18 cellular contexts compared by ENCODE assay signal in the genomic region with DNA sequence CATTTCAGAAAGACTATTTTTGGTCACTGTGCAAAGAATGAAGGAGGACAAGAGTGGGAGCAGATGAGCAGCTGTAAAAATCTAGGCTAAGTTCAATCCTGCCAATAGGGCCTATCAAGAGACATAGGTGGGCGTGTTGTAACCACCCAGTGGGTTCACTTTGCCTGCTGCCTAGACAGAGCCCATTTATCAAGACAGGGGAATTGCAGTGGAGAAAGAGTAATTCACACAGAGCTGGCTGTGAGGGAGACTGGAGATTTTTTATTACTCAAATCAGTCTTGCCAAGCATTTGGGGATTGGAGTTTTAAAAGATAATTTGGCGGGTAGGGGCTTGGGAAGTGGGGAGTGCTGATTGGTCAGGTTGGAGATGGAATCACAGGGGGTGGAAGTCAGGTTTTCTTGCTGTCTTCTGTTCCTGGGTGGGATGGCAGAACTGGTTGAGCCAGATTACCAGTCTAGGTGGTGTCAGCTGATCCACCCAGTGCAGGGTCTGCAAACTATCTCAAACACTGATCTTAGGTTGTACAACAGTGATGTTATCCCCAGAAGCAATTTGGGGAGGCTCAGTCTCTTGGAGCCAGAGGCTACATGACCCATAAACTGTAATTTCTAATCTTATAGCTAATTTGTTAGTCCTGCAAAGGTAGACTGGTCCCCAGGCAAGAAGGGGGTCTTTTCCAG. TPM values are rescaled to one million over a fixed set of nuclear protein-coding genes. Genes with fewer than 3 reads are reported as not detected.
DNase-seq lines count a peak whose midpoint lies in the region; ATAC-seq and TF ChIP-seq lines count a peak whose summit lies in the region.
"Had no signal": no experiment of that assay in that cellular context is flagged by ENCODE, and none has a peak within 500 bp of the region (broad histone marks: within the 10 kb centered on the region; RNA-seq: fewer than 3 reads in every experiment).

No MANE protein-coding gene starts in this region.

- no peaks in the 10 kb centered on the region for H3K9me3 Mint-ChIP-seq in osteocyte (ENCODE audit: unreplicated experiment)
- H3K9me3 Mint-ChIP-seq: CD4-positive, alpha-beta T cell; GM23338 had no signal

- H3K9me3 ChIP-seq in PC-3 (ENCODE audit: low read length): no peaks in the 10 kb centered on the region
- no peaks in the 10 kb centered on the region for H3K9me3 ChIP-seq in esophagus muscularis mucosa
- H3K9me3 ChIP-seq: BE2C had no signal

- H3K27me3 Mint-ChIP-seq in osteocyte (ENCODE audit: unreplicated experiment): no peaks in the 10 kb centered on the region

- ATAC-seq in PC-3: no peak
- ATAC-seq in GM21360 (IDR thresholded peaks at IDR 0.05; ENCODE audit: unreplicated experiment): no peak
- ATAC-seq in HG02623 (IDR thresholded peaks at IDR 0.05; ENCODE audit: unreplicated experiment): no peak
- ATAC-seq: GM23338, HCT116, K562 had no signal

- CTCF ChIA-PET in PC-3 (lab: Charles Lee): no interaction called here

- H2AFZ ChIP-seq in PC-3 (ENCODE audit: low read length): no peak overlapping the region
- H2AFZ ChIP-seq: GM23338 had no signal

- TF ChIP-seq CTCF in PC-3 (conservative IDR thresholded peaks at IDR 0.05; ENCODE audit: low read depth, low read length) (no peak), esophagus muscularis mucosa (IDR thresholded peaks at IDR 0.05) (no peak), osteocyte (IDR thresholded peaks at IDR 0.05) (no peak)

- H3K9ac ChIP-seq in PC-3 (ENCODE audit: low read length): no peak overlapping the region; the same call in 1 of the 2 replicates

- no peak overlapping the region for H3K4me3 Mint-ChIP-seq in osteocyte (ENCODE audit: unreplicated experiment)
- H3K4me3 Mint-ChIP-seq: CD4-positive, alpha-beta T cell; GM23338 had no signal

- 95% methylated on average over 2 of the region's 2 CpGs for WGBS in esophagus muscularis mucosa

- no peaks in the 10 kb centered on the region for H3K36me3 Mint-ChIP-seq in osteocyte (ENCODE audit: unreplicated experiment)

- no peaks in the 10 kb centered on the region for H3K9me2 ChIP-seq in PC-3 (replicated peaks; ENCODE audit: low read length)

- H3K27ac ChIP-seq in PC-3 (ENCODE audit: low read length) (peak overlapping the region; percentile 85), esophagus muscularis mucosa (replicated peaks in 1 of 4) (no peak overlapping the region)

- peak overlapping the region; percentile 52 for H3K27ac Mint-ChIP-seq in osteocyte (ENCODE audit: unreplicated experiment)
- H3K27ac Mint-ChIP-seq: CD4-positive, alpha-beta T cell; GM23338 had no signal

- H4K20me1 ChIP-seq in PC-3 (ENCODE audit: low read length): no peaks in the 10 kb centered on the region

- H3K4me1 ChIP-seq in PC-3 (ENCODE audit: insufficient read depth, low read length): peaks cover 37% of the 10 kb centered on the region
- H3K4me1 ChIP-seq in esophagus muscularis mucosa: peaks cover 27 to 40% (median 38%) of the 10 kb centered on the region in 4 donors
- H3K4me1 ChIP-seq: BE2C had no signal

- H3F3A ChIP-seq in PC-3 (ENCODE audit: low read length, unreplicated experiment): peaks cover 5% of the 10 kb centered on the region

- TF ChIP-seq EP300 in esophagus muscularis mucosa (IDR thresholded peaks at IDR 0.05): no peak

- intact Hi-C loops in PC-3 (cut with micrococcal nuclease): loop anchor here (5.0 kb wide), 1 partner anchor 45 kb away; no protein-coding TSS in a partner anchor
- intact Hi-C loops in esophagus muscularis mucosa (cut with DNase I): no loop called here

- H3K27me3 ChIP-seq in PC-3 (ENCODE audit: low read length) (no peaks in the 10 kb centered on the region), esophagus muscularis mucosa (no peaks in the 10 kb centered on the region)
- H3K27me3 ChIP-seq: BE2C had no signal

- TF ChIP-seq POLR2A in esophagus muscularis mucosa (IDR thresholded peaks at IDR 0.05; ENCODE audit: low read depth): no peak

- peak overlapping the region; percentile 53 for H3K4me2 ChIP-seq in PC-3 (ENCODE audit: low read length)
- H3K4me2 ChIP-seq: GM23338 had no signal

- POLR2A ChIA-PET in PC-3 (lab: Charles Lee; ENCODE audit: unreplicated experiment): no interaction called here

- BruUV-seq in PC-3 (replicated peaks; lab: Mats Ljungman, UMichigan): no TSS peak

- no peaks in the 10 kb centered on the region for H3K79me2 ChIP-seq in PC-3 (ENCODE audit: low read length)

- H3K4me1 Mint-ChIP-seq in osteocyte (ENCODE audit: unreplicated experiment): peaks cover 30% of the 10 kb centered on the region

- H3K4me3 ChIP-seq in PC-3 (ENCODE audit: low read length): 0 out of 2 replicates have a peak overlapping the region, but pooled peaks have one; percentile 22
- no peak overlapping the region for H3K4me3 ChIP-seq in esophagus muscularis mucosa
- H3K4me3 ChIP-seq: GM23338, K562 had no signal

- DNase-seq in PC-3: no peak
- DNase-seq in esophagus muscularis mucosa (ENCODE audit: extremely low spot score): peak; percentile 79
- DNase-seq in osteocyte (ENCODE audit: extremely low spot score, unreplicated experiment): no peak
- no peak for DNase-seq in hippocampal formation (lab: John Stamatoyannopoulos, UW)
- DNase-seq in T-helper 1 cell: no peak
- DNase-seq: BE2C; Calu3; CD4-positive, alpha-beta T cell; NCI-H1417; NCI-H2029; NCI-H2171; NCI-H748 treated with DMSO at 0.1 percent for 48 hours had no signal

- H3K36me3 ChIP-seq in PC-3 (ENCODE audit: low read depth, low read length): no peaks in the 10 kb centered on the region
- no peaks in the 10 kb centered on the region for H3K36me3 ChIP-seq in esophagus muscularis mucosa
- H3K36me3 ChIP-seq: BE2C had no signal

RNA-seq across cellular contexts. Expression of a gene that starts 5.1 kb away (rescaled TPM):
- total RNA-seq in PC-3 (2014; rRNA removed) (not detected in 2 replicates), esophagus muscularis mucosa (10 to 100 TPM in 1 of 4 donors, 1 to 10 TPM in 3; 3.1 to 11.1 (median 5.0) TPM), osteocyte (not detected in 2 replicates)
- total RNA-seq: Calu3, GM23338, K562, NCI-H460 had no signal
